8 cellular contexts compared by ENCODE assay signal in genomic region chr12:91382081-91382543, GRCh38.
DNase-seq lines count a peak whose midpoint lies in the region; ATAC-seq and TF ChIP-seq lines count a peak whose summit lies in the region.

No MANE protein-coding gene starts in this region.

- peak overlapping the region; percentile 96 for H3K9ac ChIP-seq in iPS-20b (ENCODE audit: low read depth, low read length)

- H3K27me3 ChIP-seq in iPS-20b (ENCODE audit: insufficient read depth, low read length): no peaks in the 10 kb centered on the region

- peak; percentile 75 for ATAC-seq in HG03025 (IDR thresholded peaks at IDR 0.05; ENCODE audit: low FRiP score, unreplicated experiment)

- DNase-seq in GM13976 (ENCODE audit: low spot score) (peak; percentile 16), NCI-H2107 treated with DMSO at 0.1 percent for 48 hours (lab: John Stamatoyannopoulos, UW; ENCODE audit: unreplicated experiment) (peak; percentile 60), UCSD-AML1 (lab: John Stamatoyannopoulos, UW; ENCODE audit: unreplicated experiment) (peak; percentile 62), brain pericyte (ENCODE audit: low read depth, low spot score) (peak; percentile 26), GF-D8 (lab: John Stamatoyannopoulos, UW) (no peak)

- peak overlapping the region; percentile 78 for H3K4me3 ChIP-seq in iPS-20b (ENCODE audit: low read length)
- peak overlapping the region; percentile 18 to 42 (median 26) for H3K4me3 ChIP-seq in skin epidermis

- in situ Hi-C loops in GM13976 (cut with MboI; ENCODE audit: low sequenced_read_pairs, unreplicated experiment): loop anchor here (25.0 kb wide), 3 partner anchors 755 to 1205 kb away; partner anchors contain the start of gene BTG1

- H3K9me3 ChIP-seq in iPS-20b (ENCODE audit: insufficient read depth, low read depth, low read length): no peaks in the 10 kb centered on the region

- H3K27ac ChIP-seq in iPS-20b (ENCODE audit: low read length) (peak overlapping the region; percentile 97), skin epidermis (peak overlapping the region in 19 of 21 experiments; percentile 35 to 89 (median 68))

- no peaks in the 10 kb centered on the region for H3K36me3 ChIP-seq in iPS-20b (ENCODE audit: insufficient read depth, low read depth, low read length)

- peak; percentile 65 for TF ChIP-seq CTCF in GM13976 (IDR thresholded peaks at IDR 0.05; ENCODE audit: borderline replicate concordance, control extremely low read depth, extremely low read depth, insufficient read depth, missing control alignments)

- H3K4me1 ChIP-seq in iPS-20b (ENCODE audit: insufficient read depth, low read length): peaks cover 19% of the 10 kb centered on the region
